In genomic region chr3:60531759-60532158, GRCh38 we compare ENCODE assay signal across 11 cellular contexts.
"Had no signal": no experiment of that assay in that cellular context is flagged by ENCODE, and none has a peak within 500 bp of the region (broad histone marks: within the 10 kb centered on the region; RNA-seq: fewer than 3 reads in every experiment).

No MANE protein-coding gene starts in this region.

- ATAC-seq: GM23338, HCT116 had no signal

- H2AFZ ChIP-seq: GM23248, GM23338 had no signal

- DNase-seq: GM23248, GOT3, H7, H9, HCEC 1CT, HFFc6 had no signal

- FAIRE-seq: H1, H54 had no signal

- H3K9me3 ChIP-seq: HAP-1 had no signal

- H3K4me2 ChIP-seq: GM23338 had no signal

- H3K4me3 ChIP-seq: GM23248, GM23338, HAP-1 had no signal

- H3K27ac ChIP-seq: GM23248 had no signal

- H3K36me3 ChIP-seq: HAP-1 had no signal

- H3K4me1 ChIP-seq: HAP-1 had no signal

- H3K9ac ChIP-seq: GM23248 had no signal
